In the genomic region with DNA sequence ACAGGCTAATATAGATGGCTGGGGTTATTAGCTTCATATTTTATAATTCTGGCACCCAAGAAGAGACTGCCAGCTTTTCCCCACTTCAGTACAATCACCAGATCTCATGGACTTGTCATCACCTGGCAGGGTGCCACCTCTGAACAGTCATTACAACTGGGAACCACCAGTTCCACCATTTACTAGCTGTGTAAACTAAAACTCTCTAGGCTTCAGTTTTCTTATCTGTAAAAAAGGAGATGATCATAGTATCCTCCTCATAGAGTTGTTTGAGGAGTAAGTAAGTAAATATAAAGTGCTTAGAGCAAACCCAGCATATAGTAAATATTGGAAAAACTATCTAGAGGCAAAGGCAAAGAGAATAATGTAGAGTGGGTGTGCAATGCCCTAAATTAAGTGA, we compare ENCODE assay signal across 13 cellular contexts. TPM values are rescaled to one million over a fixed set of nuclear protein-coding genes. Genes with fewer than 3 reads are reported as not detected.
A peak's percentile ranks its signal among the peaks of the same experiment; 100 is the strongest.
DNase-seq lines count a peak whose midpoint lies in the region; ATAC-seq and TF ChIP-seq lines count a peak whose summit lies in the region.
"Had no signal": no experiment of that assay in that cellular context is flagged by ENCODE, and none has a peak within 500 bp of the region (broad histone marks: within the 10 kb centered on the region; RNA-seq: fewer than 3 reads in every experiment).

No MANE protein-coding gene starts in this region.

- H3K36me3 ChIP-seq in mammary epithelial cell (ENCODE audit: insufficient read depth, low read length) = no peaks in the 10 kb centered on the region
- no peaks in the 10 kb centered on the region for H3K36me3 ChIP-seq in right lobe of liver
- H3K36me3 ChIP-seq: lower lobe of right lung had no signal

- dilution Hi-C loops in mammary epithelial cell (cut with HindIII; ENCODE audit: low sequenced_read_pairs) = no loop called here

- peaks cover 84% of the 10 kb centered on the region for H3K79me2 ChIP-seq in mammary epithelial cell (ENCODE audit: insufficient read depth, low read length)

- no peak overlapping the region for H2AFZ ChIP-seq in mammary epithelial cell (ENCODE audit: low read depth, low read length)

- no peak overlapping the region for H3K9ac ChIP-seq in mammary epithelial cell (ENCODE audit: insufficient read depth, low read length)

- H3K4me1 ChIP-seq in mammary epithelial cell (ENCODE audit: insufficient read depth, low read length) (peaks cover 10% of the 10 kb centered on the region), right lobe of liver (peaks cover 0 to 39% (median 13%) of the 10 kb centered on the region in 4 donors)

- no peak overlapping the region for H3K4me2 ChIP-seq in mammary epithelial cell (ENCODE audit: insufficient read depth, low read depth, low read length)

- CTCF ChIA-PET in mammary epithelial cell (lab: Charles Lee; ENCODE audit: low non-redundant PET) = no interaction called here

- H3K4me3 ChIP-seq in mammary epithelial cell (replicated peaks in 1 of 3; ENCODE audit: insufficient read depth in 1 of 3, low read depth in 2 of 3, low read length in 3 of 3) = no peak overlapping the region
- H3K4me3 ChIP-seq in right lobe of liver = no peak overlapping the region
- H3K4me3 ChIP-seq: lower lobe of right lung had no signal

- TF ChIP-seq CTCF in mammary epithelial cell (conservative IDR thresholded peaks at IDR 0.05 in 1 of 2, IDR thresholded peaks at IDR 0.05 in 1 of 2; ENCODE audit: extremely low read depth in 1 of 2, insufficient read depth in 1 of 2, low read depth in 1 of 2, low read length in 2 of 2) = no peak
- no peak for TF ChIP-seq CTCF in right lobe of liver (IDR thresholded peaks at IDR 0.05)

- TF ChIP-seq POLR2A in right lobe of liver (IDR thresholded peaks at IDR 0.05) = no peak

- peak; percentile 27 to 76 (median 54) for ATAC-seq in right lobe of liver
- ATAC-seq in HG03097 (IDR thresholded peaks at IDR 0.05; ENCODE audit: low FRiP score, unreplicated experiment) = no peak
- no peak for ATAC-seq in HG03571 (IDR thresholded peaks at IDR 0.05; ENCODE audit: unreplicated experiment)
- ATAC-seq: lower lobe of right lung, T-helper 17 cell had no signal

- H3K9me3 ChIP-seq in mammary epithelial cell (replicated peaks; ENCODE audit: insufficient read depth, low read length) (no peaks in the 10 kb centered on the region), right lobe of liver (no peaks in the 10 kb centered on the region)

- BruUV-seq in mammary epithelial cell (replicated peaks; lab: Mats Ljungman, UMichigan) = no TSS peak

- in situ Hi-C loops in Caki2 (cut with HindIII; ENCODE audit: low pct_unique_long_range_greater_than_20kb, low sequenced_read_pairs) = no loop called here
- in situ Hi-C loops in mammary epithelial cell (cut with MboI; ENCODE audit: low sequenced_read_pairs in 2 of 2) = no loop called here

- no peaks in the 10 kb centered on the region for H4K20me1 ChIP-seq in mammary epithelial cell (ENCODE audit: insufficient read depth, low read length)

- intact Hi-C loops in mammary epithelial cell (cut with micrococcal nuclease) = no loop called here
- intact Hi-C loops in right lobe of liver (cut with DNase I) = no loop called here

- H3K27me3 ChIP-seq in mammary epithelial cell (ENCODE audit: insufficient read depth, low read length) = no peaks in the 10 kb centered on the region
- no peaks in the 10 kb centered on the region for H3K27me3 ChIP-seq in right lobe of liver

- H3K27ac ChIP-seq in mammary epithelial cell (ENCODE audit: insufficient read depth, low read depth, low read length) (no peak overlapping the region), right lobe of liver (peak overlapping the region in 1 of 3 donors; percentile 19)
- H3K27ac ChIP-seq: lower lobe of right lung had no signal

- DNase-seq in Caki2 (ENCODE audit: low read depth) = peak; percentile 57
- peak; percentile 52 for DNase-seq in HT-29 (ENCODE audit: low spot score)
- DNase-seq in mammary epithelial cell = peak; percentile 83
- DNase-seq in right lobe of liver = peak; percentile 58 to 84 (median 59)
- no peak for DNase-seq in NCI-H82 (lab: John Stamatoyannopoulos, UW)
- no peak for DNase-seq in pons (ENCODE audit: low spot score)
- DNase-seq: activated T-cell treated with anti-CD3 and anti-CD28 coated beads, Interleukin-2, amount 50 U/mL, for 48 hours; effector CD8-positive, alpha-beta T cell; lower lobe of right lung; NCI-H345; T-helper 17 cell had no signal

RNA-seq across cellular contexts. Expression of a gene that starts 19.3 kb away (rescaled TPM):
- 17.1 and 20.4 TPM in 2 replicates for total RNA-seq in Caki2 (2014; rRNA removed; shearing (Covaris generic); ENCODE audit: low replicate concordance)
- total RNA-seq in HT-29 (2014; rRNA removed; shearing (Covaris generic)) = 2.6 and 5.8 TPM in 2 replicates
- total RNA-seq in mammary epithelial cell = 10 to 100 TPM; 19.7 to 20.0 TPM
- 7.1 TPM for polyA plus RNA-seq in mammary epithelial cell
- polyA minus RNA-seq in mammary epithelial cell = 7.0 TPM
- 10 to 100 TPM in 5 of 6 experiments, 1 to 10 TPM in 1; 8.6 to 21.1 (median 16.3) TPM for total RNA-seq in right lobe of liver

Comparison
In these comparisons a context has a peak if more than half of its experiments do, and no peak if none do; other contexts are left out.
1. DNase-seq: peak in Caki2 (single experiment), HT-29 (single experiment), mammary epithelial cell (single experiment) and right lobe of liver (3 of 3); none in NCI-H82 (single experiment) and pons (single experiment).
2. ATAC-seq: peak in right lobe of liver (4 of 4); none in HG03097 (single experiment) and HG03571 (single experiment).